7 cellular contexts compared by ENCODE assay signal in genomic region chr14:64891173-64891838, GRCh38.
A peak's percentile ranks its signal among the peaks of the same experiment; 100 is the strongest.
DNase-seq lines count a peak whose midpoint lies in the region; ATAC-seq and TF ChIP-seq lines count a peak whose summit lies in the region.
"Had no signal": no experiment of that assay in that cellular context is flagged by ENCODE, and none has a peak within 500 bp of the region (broad histone marks: within the 10 kb centered on the region; RNA-seq: fewer than 3 reads in every experiment).

No MANE protein-coding gene starts in this region.

- DNase-seq in NCI-H82 (lab: John Stamatoyannopoulos, UW) (peak; percentile 51), NCI-H82 treated with DMSO at 0.1 percent for 48 hours (lab: John Stamatoyannopoulos, UW; ENCODE audit: unreplicated experiment) (no peak), NCI-H524 (lab: John Stamatoyannopoulos, UW) (peak; percentile 79 to 91), memory B cell (ENCODE audit: low spot score in 2 of 2) (no peak), GM13976 (ENCODE audit: low spot score) (no peak)
- DNase-seq: 8988T had no signal

- no peaks in the 10 kb centered on the region for H3K4me1 Mint-ChIP-seq in memory B cell

- no peaks in the 10 kb centered on the region for H3K36me3 Mint-ChIP-seq in memory B cell

- ATAC-seq in memory B cell (ENCODE audit: low read depth) (peak; percentile 12), HG03045 (IDR thresholded peaks at IDR 0.05; ENCODE audit: unreplicated experiment) (no peak)

- H3K4me3 Mint-ChIP-seq in memory B cell = no peak overlapping the region

- in situ Hi-C loops in GM13976 (cut with MboI; ENCODE audit: low sequenced_read_pairs, unreplicated experiment) = no loop called here

- no peak for TF ChIP-seq CTCF in GM13976 (IDR thresholded peaks at IDR 0.05; ENCODE audit: borderline replicate concordance, control extremely low read depth, extremely low read depth, insufficient read depth, missing control alignments)

- no peak overlapping the region for H3K27ac Mint-ChIP-seq in memory B cell

- H3K27me3 Mint-ChIP-seq in memory B cell = peaks cover 9% of the 10 kb centered on the region

- H3K9me3 Mint-ChIP-seq in memory B cell = no peaks in the 10 kb centered on the region

Comparison
In these comparisons a context has a peak if more than half of its experiments do, and no peak if none do; other contexts are left out.
1. DNase-seq: peak in NCI-H82 (single experiment) and NCI-H524 (2 of 2); none in NCI-H82 treated with DMSO at 0.1 percent for 48 hours (single experiment), memory B cell (0 of 2) and GM13976 (single experiment).